In genomic region chr15:44861917-44862316, GRCh38 we compare ENCODE assay signal across 9 cellular contexts.
"Had no signal": no experiment of that assay in that cellular context is flagged by ENCODE, and none has a peak within 500 bp of the region (broad histone marks: within the 10 kb centered on the region; RNA-seq: fewer than 3 reads in every experiment).

No MANE protein-coding gene starts in this region.

- FAIRE-seq: H1, H54, HepG2 had no signal

- H2AFZ ChIP-seq: GM23248 had no signal

- H3K27ac ChIP-seq: GM23248, HL-60 had no signal

- H3K36me3 Mint-ChIP-seq: IgD-negative memory B cell had no signal

- H3K9ac ChIP-seq: GM23248 had no signal

- H3K4me3 Mint-ChIP-seq: H9, IgD-negative memory B cell had no signal

- DNase-seq: GM23248, H9, HCEC 1CT, KG1 had no signal

- ATAC-seq: HepG2 had no signal

- H3K27ac Mint-ChIP-seq: H9, IgD-negative memory B cell had no signal

- H3K4me1 Mint-ChIP-seq: H9, IgD-negative memory B cell had no signal

- H3K4me3 ChIP-seq: GM23248 had no signal
